Comparison of ENCODE assay signal across 20 cellular contexts in the genomic region with DNA sequence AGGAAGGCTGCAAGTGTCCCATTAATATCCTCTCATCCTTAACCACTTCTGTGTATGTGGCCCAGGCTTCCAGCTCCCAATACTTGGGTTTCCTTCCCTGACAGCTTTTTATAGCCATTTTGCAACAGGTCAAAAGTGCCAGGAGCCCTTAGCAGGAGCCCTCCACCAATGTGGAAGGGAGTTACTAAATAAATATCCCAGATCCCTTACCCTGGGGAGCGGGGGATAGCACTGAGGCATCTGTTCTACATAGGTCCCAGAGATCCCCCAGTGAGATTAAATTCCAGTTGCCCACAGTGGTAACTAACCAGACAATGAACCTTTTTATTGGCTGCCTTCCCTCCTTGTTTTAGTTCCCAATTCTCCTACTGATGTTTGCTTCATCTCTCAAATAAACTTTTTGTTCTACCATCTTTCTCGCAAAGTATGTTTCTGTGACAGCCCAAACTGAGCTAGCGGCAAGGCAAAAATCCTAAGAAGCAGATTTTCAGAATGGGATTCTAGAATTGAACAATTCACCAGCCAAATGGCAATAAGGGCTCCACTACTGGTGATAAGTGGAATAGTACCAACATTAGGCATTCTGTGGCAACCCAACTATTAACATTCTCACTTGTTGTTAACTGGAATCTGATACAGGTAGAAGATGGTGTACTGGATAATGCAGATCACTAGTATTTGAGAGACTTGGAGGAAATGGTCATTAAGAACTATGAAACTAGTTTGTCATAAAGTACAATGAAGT.
A peak's percentile ranks its signal among the peaks of the same experiment; 100 is the strongest.
DNase-seq lines count a peak whose midpoint lies in the region; ATAC-seq, FAIRE-seq and TF ChIP-seq lines count a peak whose summit lies in the region.
"Had no signal": no experiment of that assay in that cellular context is flagged by ENCODE, and none has a peak within 500 bp of the region (broad histone marks: within the 10 kb centered on the region; RNA-seq: fewer than 3 reads in every experiment).

No MANE protein-coding gene starts in this region.

- H3K4me1 Mint-ChIP-seq in GM23338: 0 out of 3 replicates have a peak, but pooled peaks cover 3% of the 10 kb centered on the region
- H3K4me1 Mint-ChIP-seq: central memory CD8-positive, alpha-beta T cell; memory B cell; neural crest cell had no signal

- H3K27me3 ChIP-seq in GM23338 (ENCODE audit: insufficient read depth): no peaks in the 10 kb centered on the region
- H3K27me3 ChIP-seq: right atrium auricular region had no signal

- ATAC-seq in A549: peak in 1 of 2 experiments; percentile 35; a peak in 1 of 6 replicates
- no peak for ATAC-seq in GM23338
- no peak for ATAC-seq in GM19455 (IDR thresholded peaks at IDR 0.05; ENCODE audit: unreplicated experiment)
- no peak for ATAC-seq in HG03378 (IDR thresholded peaks at IDR 0.05; ENCODE audit: unreplicated experiment)

- H4K20me1 ChIP-seq in GM23338 (replicated peaks; ENCODE audit: insufficient read depth): no peaks in the 10 kb centered on the region

- H2AFZ ChIP-seq in GM23338: peak overlapping the region; percentile 44

- H3K9me2 ChIP-seq in GM23338 (ENCODE audit: insufficient read depth): no peaks in the 10 kb centered on the region

- WGBS in A549 (ENCODE audit: missing lambda C conversion rate): 96% methylated on average over 3 of the region's 3 CpGs

- FAIRE-seq in A549 (lab: Jason Lieb, UNC): no peak
- FAIRE-seq: TTC549 had no signal

- POLR2A ChIA-PET in A549 (lab: Yijun Ruan, JAX): no interaction called here

- no peak for TF ChIP-seq POLR2A in A549 (IDR thresholded peaks at IDR 0.05; ENCODE audit: low read length)

- H3K27ac Mint-ChIP-seq in GM23338: no peak overlapping the region
- H3K27ac Mint-ChIP-seq: activated naive CD8-positive, alpha-beta T cell; H9; memory B cell had no signal

- CTCF ChIA-PET in A549 (lab: Yijun Ruan, JAX): no interaction called here

- H3K4me2 ChIP-seq in A549 (peak overlapping the region; percentile 26), GM23338 (no peak overlapping the region)

- no peaks in the 10 kb centered on the region for H3K9me3 Mint-ChIP-seq in GM23338
- H3K9me3 Mint-ChIP-seq: central memory CD8-positive, alpha-beta T cell; H9 had no signal

- DNase-seq in A549 (ENCODE audit: low read depth in 1 of 2, low spot score in 1 of 2) (no peak), GM23338 (ENCODE audit: low spot score) (peak; percentile 13), astrocyte of the hippocampus (ENCODE audit: low read depth, low spot score) (peak; percentile 41), kidney tubule cell (ENCODE audit: low spot score) (peak; percentile 20), ureter (ENCODE audit: low spot score) (no peak), SW480 (ENCODE audit: low spot score) (no peak)
- DNase-seq: activated T-cell treated with anti-CD3 and anti-CD28 coated beads, Interleukin-2, amount 50 U/mL, for 1 hour; Caco-2; H9; NCI-H1694 treated with DMSO at 0.1 percent for 48 hours; NCI-H510A treated with DMSO at 0.1 percent for 48 hours; stimulated activated CD4-positive, alpha-beta T cell treated with anti-CD3 and anti-CD28 coated beads, Interleukin-2, amount 100 ng/mL, for 48 hours had no signal

- H3K79me2 ChIP-seq in GM23338 (replicated peaks; ENCODE audit: insufficient read depth): no peaks in the 10 kb centered on the region

- no peak for TF ChIP-seq CTCF in A549 (IDR thresholded peaks at IDR 0.05)
- peak in 1 of 2 experiments; percentile 31; a peak in 2 of 4 replicates for TF ChIP-seq CTCF in GM23338 (conservative IDR thresholded peaks at IDR 0.05; ENCODE audit: low read depth in 2 of 2)

- no peak overlapping the region for H3K4me3 ChIP-seq in A549
- no peak overlapping the region for H3K4me3 ChIP-seq in GM23338
- H3K4me3 ChIP-seq: right atrium auricular region had no signal

- no peaks in the 10 kb centered on the region for H3K36me3 Mint-ChIP-seq in GM23338 (ENCODE audit: low read depth)
- H3K36me3 Mint-ChIP-seq: activated naive CD8-positive, alpha-beta T cell; memory B cell had no signal

- H3K27me3 Mint-ChIP-seq in GM23338 (ENCODE audit: insufficient read depth, low read depth, poor library complexity): peaks cover 2% of the 10 kb centered on the region

- peak overlapping the region in 1 of 2 experiments; percentile 12; a peak in 1 of 6 replicates for H3K27ac ChIP-seq in A549
- H3K27ac ChIP-seq in GM23338 (ENCODE audit: low read depth): no peak overlapping the region
- H3K27ac ChIP-seq: right atrium auricular region had no signal

- no peaks in the 10 kb centered on the region for H3F3A ChIP-seq in GM23338 (replicated peaks; ENCODE audit: low read depth)

- TF ChIP-seq RAD21 in A549 (conservative IDR thresholded peaks at IDR 0.05 in 1 of 2, IDR thresholded peaks at IDR 0.05 in 1 of 2): no peak

- no peak overlapping the region for H3K4me3 Mint-ChIP-seq in GM23338
- H3K4me3 Mint-ChIP-seq: activated naive CD8-positive, alpha-beta T cell; central memory CD8-positive, alpha-beta T cell; H9; memory B cell; neural crest cell had no signal

- no peaks in the 10 kb centered on the region for H3K36me3 ChIP-seq in GM23338 (ENCODE audit: insufficient read depth)
- H3K36me3 ChIP-seq: right atrium auricular region had no signal

- TF ChIP-seq EP300 in A549 (IDR thresholded peaks at IDR 0.05): no peak

- H3K4me1 ChIP-seq in A549: peaks cover 13% of the 10 kb centered on the region; the same call in 2 of the 3 replicates
- no peaks in the 10 kb centered on the region for H3K4me1 ChIP-seq in GM23338 (ENCODE audit: insufficient read depth)

- H3K9me3 ChIP-seq in A549: no peaks in the 10 kb centered on the region
- H3K9me3 ChIP-seq: Caco-2 had no signal

TF ChIP-seq in A549, 52 proteins besides CTCF, POLR2A, EP300 and RAD21:
- TF ChIP-seq EHF (CRISPR knock-in tag; IDR thresholded peaks at IDR 0.05): no peak
- no peak for TF ChIP-seq SMC3 (IDR thresholded peaks at IDR 0.05)
- TF ChIP-seq BHLHE40 (IDR thresholded peaks at IDR 0.05; ENCODE audit: low read depth, low read length): no peak
- TF ChIP-seq GATA3 (IDR thresholded peaks at IDR 0.05; ENCODE audit: borderline replicate concordance): 0 out of 2 replicates have a peak, but pooled peaks have one; percentile 32
- no peak for TF ChIP-seq ZFP36 (IDR thresholded peaks at IDR 0.05; ENCODE audit: borderline replicate concordance, partially characterized antibody)
- TF ChIP-seq ZNF302 (CRISPR knock-in tag; IDR thresholded peaks at IDR 0.05): no peak

TF ChIP-seq in GM23338, 12 proteins besides CTCF, POLR2A, EP300 and RAD21 (continues in another document):
- TF ChIP-seq EZH2 (IDR thresholded peaks at IDR 0.05; ENCODE audit: low read depth, unreplicated experiment) (no peak), ZNF114 (CRISPR knock-in tag; IDR thresholded peaks at IDR 0.05) (no peak), POLR2AphosphoS5 (IDR thresholded peaks at IDR 0.05; ENCODE audit: low read depth) (no peak)
- TF ChIP-seq, protein P1, sequence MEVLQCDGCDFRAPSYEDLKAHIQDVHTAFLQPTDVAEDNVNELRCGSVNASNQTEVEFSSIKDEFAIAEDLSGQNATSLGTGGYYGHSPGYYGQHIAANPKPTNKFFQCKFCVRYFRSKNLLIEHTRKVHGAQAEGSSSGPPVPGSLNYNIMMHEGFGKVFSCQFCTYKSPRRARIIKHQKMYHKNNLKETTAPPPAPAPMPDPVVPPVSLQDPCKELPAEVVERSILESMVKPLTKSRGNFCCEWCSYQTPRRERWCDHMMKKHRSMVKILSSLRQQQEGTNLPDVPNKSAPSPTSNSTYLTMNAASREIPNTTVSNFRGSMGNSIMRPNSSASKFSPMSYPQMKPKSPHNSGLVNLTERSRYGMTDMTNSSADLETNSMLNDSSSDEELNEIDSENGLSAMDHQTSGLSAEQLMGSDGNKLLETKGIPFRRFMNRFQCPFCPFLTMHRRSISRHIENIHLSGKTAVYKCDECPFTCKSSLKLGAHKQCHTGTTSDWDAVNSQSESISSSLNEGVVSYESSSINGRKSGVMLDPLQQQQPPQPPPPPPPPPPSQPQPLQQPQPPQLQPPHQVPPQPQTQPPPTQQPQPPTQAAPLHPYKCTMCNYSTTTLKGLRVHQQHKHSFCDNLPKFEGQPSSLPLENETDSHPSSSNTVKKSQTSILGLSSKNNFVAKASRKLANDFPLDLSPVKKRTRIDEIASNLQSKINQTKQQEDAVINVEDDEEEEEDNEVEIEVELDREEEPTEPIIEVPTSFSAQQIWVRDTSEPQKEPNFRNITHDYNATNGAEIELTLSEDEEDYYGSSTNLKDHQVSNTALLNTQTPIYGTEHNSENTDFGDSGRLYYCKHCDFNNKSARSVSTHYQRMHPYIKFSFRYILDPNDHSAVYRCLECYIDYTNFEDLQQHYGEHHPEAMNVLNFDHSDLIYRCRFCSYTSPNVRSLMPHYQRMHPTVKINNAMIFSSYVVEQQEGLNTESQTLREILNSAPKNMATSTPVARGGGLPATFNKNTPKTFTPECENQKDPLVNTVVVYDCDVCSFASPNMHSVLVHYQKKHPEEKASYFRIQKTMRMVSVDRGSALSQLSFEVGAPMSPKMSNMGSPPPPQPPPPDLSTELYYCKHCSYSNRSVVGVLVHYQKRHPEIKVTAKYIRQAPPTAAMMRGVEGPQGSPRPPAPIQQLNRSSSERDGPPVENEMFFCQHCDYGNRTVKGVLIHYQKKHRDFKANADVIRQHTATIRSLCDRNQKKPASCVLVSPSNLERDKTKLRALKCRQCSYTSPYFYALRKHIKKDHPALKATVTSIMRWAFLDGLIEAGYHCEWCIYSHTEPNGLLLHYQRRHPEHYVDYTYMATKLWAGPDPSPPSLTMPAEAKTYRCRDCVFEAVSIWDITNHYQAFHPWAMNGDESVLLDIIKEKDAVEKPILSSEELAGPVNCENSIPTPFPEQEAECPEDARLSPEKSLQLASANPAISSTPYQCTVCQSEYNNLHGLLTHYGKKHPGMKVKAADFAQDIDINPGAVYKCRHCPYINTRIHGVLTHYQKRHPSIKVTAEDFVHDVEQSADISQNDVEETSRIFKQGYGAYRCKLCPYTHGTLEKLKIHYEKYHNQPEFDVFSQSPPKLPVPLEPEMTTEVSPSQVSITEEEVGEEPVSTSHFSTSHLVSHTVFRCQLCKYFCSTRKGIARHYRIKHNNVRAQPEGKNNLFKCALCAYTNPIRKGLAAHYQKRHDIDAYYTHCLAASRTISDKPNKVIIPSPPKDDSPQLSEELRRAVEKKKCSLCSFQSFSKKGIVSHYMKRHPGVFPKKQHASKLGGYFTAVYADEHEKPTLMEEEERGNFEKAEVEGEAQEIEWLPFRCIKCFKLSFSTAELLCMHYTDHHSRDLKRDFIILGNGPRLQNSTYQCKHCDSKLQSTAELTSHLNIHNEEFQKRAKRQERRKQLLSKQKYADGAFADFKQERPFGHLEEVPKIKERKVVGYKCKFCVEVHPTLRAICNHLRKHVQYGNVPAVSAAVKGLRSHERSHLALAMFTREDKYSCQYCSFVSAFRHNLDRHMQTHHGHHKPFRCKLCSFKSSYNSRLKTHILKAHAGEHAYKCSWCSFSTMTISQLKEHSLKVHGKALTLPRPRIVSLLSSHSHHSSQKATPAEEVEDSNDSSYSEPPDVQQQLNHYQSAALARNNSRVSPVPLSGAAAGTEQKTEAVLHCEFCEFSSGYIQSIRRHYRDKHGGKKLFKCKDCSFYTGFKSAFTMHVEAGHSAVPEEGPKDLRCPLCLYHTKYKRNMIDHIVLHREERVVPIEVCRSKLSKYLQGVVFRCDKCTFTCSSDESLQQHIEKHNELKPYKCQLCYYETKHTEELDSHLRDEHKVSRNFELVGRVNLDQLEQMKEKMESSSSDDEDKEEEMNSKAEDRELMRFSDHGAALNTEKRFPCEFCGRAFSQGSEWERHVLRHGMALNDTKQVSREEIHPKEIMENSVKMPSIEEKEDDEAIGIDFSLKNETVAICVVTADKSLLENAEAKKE (CRISPR knock-in tag; IDR thresholded peaks at IDR 0.05): no peak

Comparison
In these comparisons a context has a peak if more than half of its experiments do, and no peak if none do; other contexts are left out.
1. DNase-seq: peak in GM23338 (single experiment), astrocyte of the hippocampus (single experiment) and kidney tubule cell (single experiment); none in A549 (0 of 2), ureter (single experiment) and SW480 (single experiment).